In the genomic region with DNA sequence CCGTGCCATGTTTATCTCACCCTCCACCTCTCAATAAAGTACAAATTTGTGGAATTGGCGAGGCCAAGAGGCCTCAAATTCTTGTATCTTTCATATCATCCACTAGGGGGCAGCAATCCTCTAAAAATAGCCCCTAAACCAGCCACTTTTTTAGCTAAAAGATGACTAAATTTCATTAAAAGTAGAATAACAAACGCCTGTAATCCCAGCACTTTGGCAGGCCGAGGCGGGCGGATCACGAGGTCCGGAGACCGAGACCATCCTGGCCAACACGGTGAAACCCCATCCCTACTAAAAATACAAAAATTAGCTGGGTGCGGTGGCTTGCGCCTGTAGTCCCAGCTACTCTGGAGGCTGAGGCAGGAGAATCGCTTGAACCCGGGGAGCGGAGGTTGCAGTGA, we compare ENCODE assay signal across 8 cellular contexts. TPM values are rescaled to one million over a fixed set of nuclear protein-coding genes. Genes with fewer than 3 reads are reported as not detected.
A peak's percentile ranks its signal among the peaks of the same experiment; 100 is the strongest.
DNase-seq lines count a peak whose midpoint lies in the region; ATAC-seq and TF ChIP-seq lines count a peak whose summit lies in the region.
"Not testable (repeated sequence)": the region's sequence is repeated elsewhere in the genome, so short reads cannot be mapped to it uniquely, and the experiment has no call there.

No MANE protein-coding gene starts in this region.

- H3K4me1 ChIP-seq in osteoblast (ENCODE audit: insufficient read depth, low read length); upper lobe of right lung: not testable (repeated sequence)

- not testable (repeated sequence) for H3K27me3 ChIP-seq in osteoblast (ENCODE audit: insufficient read depth, low read length); upper lobe of right lung

- not testable (repeated sequence) for H3K9me3 ChIP-seq in osteoblast (ENCODE audit: low read depth, low read length); upper lobe of right lung

- H3K4me3 Mint-ChIP-seq in activated CD4-positive, alpha-beta T cell treated with anti-CD3 and anti-CD28 coated beads, Interleukin-2, amount 10 ng/mL, durations not matched to agents 24 days and 14 days: not testable (repeated sequence)

- peak overlapping the region; percentile 68 for H2AFZ ChIP-seq in osteoblast (ENCODE audit: low read length)

- peak overlapping the region; percentile 53 for H3K4me3 ChIP-seq in osteoblast (ENCODE audit: insufficient read depth, low read length)
- H3K4me3 ChIP-seq in upper lobe of right lung: not testable (repeated sequence)

- ATAC-seq in left ventricle myocardium superior (peak; percentile 73), upper lobe of right lung (peak; percentile 76)

- H3K36me3 ChIP-seq in osteoblast (ENCODE audit: insufficient read depth, low read length); upper lobe of right lung: not testable (repeated sequence)

- TF ChIP-seq CTCF in osteoblast (IDR thresholded peaks at IDR 0.05; ENCODE audit: extremely low read depth, low read depth, low read length) (peak; percentile 63), upper lobe of right lung (IDR thresholded peaks at IDR 0.05) (peak; percentile 69)

- peak overlapping the region; percentile 33 for H3K27ac ChIP-seq in osteoblast (ENCODE audit: low read depth, low read length)
- H3K27ac ChIP-seq in upper lobe of right lung: not testable (repeated sequence)

- H4K20me1 ChIP-seq in osteoblast (ENCODE audit: insufficient read depth, low read length): not testable (repeated sequence)

- peaks cover 12% of the 10 kb centered on the region for H3K4me1 Mint-ChIP-seq in activated CD4-positive, alpha-beta T cell treated with anti-CD3 and anti-CD28 coated beads, Interleukin-2, amount 10 ng/mL, durations not matched to agents 24 days and 14 days

- H3K79me2 ChIP-seq in osteoblast (ENCODE audit: insufficient read depth, low read length): not testable (repeated sequence)

- DNase-seq in EH (ENCODE audit: low read depth) (peak; percentile 71), Kasumi-1 (lab: John Stamatoyannopoulos, UW) (peak; percentile 75 to 78), NOMO-1 (lab: John Stamatoyannopoulos, UW; ENCODE audit: unreplicated experiment in 2 of 2) (peak; percentile 64), left ventricle myocardium superior (peak; percentile 54), osteoblast (ENCODE audit: insufficient read length, low spot score, missing footprints) (peak; percentile 71)
- peak; percentile 83 for DNase-seq in activated CD4-positive, alpha-beta T cell treated with anti-CD3 and anti-CD28 coated beads, Interleukin-2, amount 10 ng/mL, durations not matched to agents 24 days and 14 days
- DNase-seq in central memory CD4-positive, alpha-beta T cell: peak; percentile 62
- not testable (repeated sequence) for DNase-seq in upper lobe of right lung

- intact Hi-C loops in activated CD4-positive, alpha-beta T cell treated with anti-CD3 and anti-CD28 coated beads, Interleukin-2, amount 10 ng/mL, durations not matched to agents 24 days and 14 days (cut with micrococcal nuclease): loop anchor here (1.0 to 2.0 kb wide), 3 partner anchors 184 to 581 kb away; no protein-coding TSS in a partner anchor
- intact Hi-C loops in left ventricle myocardium superior (cut with micrococcal nuclease): loop anchor here (2.0 kb wide), 1 partner anchor 215 kb away; no protein-coding TSS in a partner anchor
- intact Hi-C loops in upper lobe of right lung (cut with DNase I): loop anchor here (5.0 kb wide), 1 partner anchor 216 kb away; no protein-coding TSS in a partner anchor

- H3K27me3 Mint-ChIP-seq in activated CD4-positive, alpha-beta T cell treated with anti-CD3 and anti-CD28 coated beads, Interleukin-2, amount 10 ng/mL, durations not matched to agents 24 days and 14 days: not testable (repeated sequence)

- H3K9me3 Mint-ChIP-seq in activated CD4-positive, alpha-beta T cell treated with anti-CD3 and anti-CD28 coated beads, Interleukin-2, amount 10 ng/mL, durations not matched to agents 24 days and 14 days: not testable (repeated sequence)

- peak overlapping the region; percentile 72 for H3K4me2 ChIP-seq in osteoblast (ENCODE audit: insufficient read depth, low read length)

- H3K36me3 Mint-ChIP-seq in activated CD4-positive, alpha-beta T cell treated with anti-CD3 and anti-CD28 coated beads, Interleukin-2, amount 10 ng/mL, durations not matched to agents 24 days and 14 days (ENCODE audit: low read depth): not testable (repeated sequence)

- H3K27ac Mint-ChIP-seq in activated CD4-positive, alpha-beta T cell treated with anti-CD3 and anti-CD28 coated beads, Interleukin-2, amount 10 ng/mL, durations not matched to agents 24 days and 14 days: not testable (repeated sequence)

RNA-seq across cellular contexts. Expression of a gene that starts 56.6 kb away (rescaled TPM):
- total RNA-seq in activated CD4-positive, alpha-beta T cell treated with anti-CD3 and anti-CD28 coated beads, Interleukin-2, amount 10 ng/mL, durations not matched to agents 24 days and 14 days: 1.3 and 2.1 TPM in 2 replicates
- total RNA-seq in left ventricle myocardium superior (29.5 TPM), osteoblast (0.29 and 0.36 TPM in 2 replicates), upper lobe of right lung (1.2 TPM)
